In genomic region chrX:133639726-133640125, GRCh38 we compare ENCODE assay signal across 1 cellular context.
TF ChIP-seq lines count a peak whose summit lies in the region.

No MANE protein-coding gene starts in this region.

TF ChIP-seq in SK-N-SH treated with all-trans-retinoic acid at 6 μM for 48 hours, 23 proteins besides CTCF, POLR2A, EP300 and RAD21:
- no peak for TF ChIP-seq CSDC2 (CRISPR knock-in tag; IDR thresholded peaks at IDR 0.05)
- no peak for TF ChIP-seq GLIS3 (CRISPR knock-in tag; IDR thresholded peaks at IDR 0.05)
TF ChIP-seq in SK-N-SH treated with all-trans-retinoic acid at 6 μM for 48 hours: peak in this region for 0.
